In the genomic region with DNA sequence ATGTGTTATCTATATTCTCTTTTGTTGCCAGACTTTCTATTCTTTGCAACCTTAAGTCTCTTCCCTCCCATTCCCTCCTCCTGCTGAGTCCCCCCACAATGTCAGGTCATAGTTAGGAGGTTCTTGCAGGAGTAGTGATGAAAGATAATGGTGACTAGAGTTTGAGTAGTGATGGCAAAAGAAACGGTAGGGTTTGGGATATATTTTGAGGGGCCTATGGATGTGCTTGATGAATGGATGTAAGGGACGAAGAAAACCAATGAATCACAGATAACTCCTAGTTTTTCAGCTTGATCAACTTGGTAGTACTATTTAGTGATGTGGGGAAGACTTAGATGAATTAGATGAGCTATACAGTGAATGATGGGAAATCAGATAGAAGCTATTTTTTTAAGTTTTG, we compare ENCODE assay signal across 14 cellular contexts. TPM values are rescaled to one million over a fixed set of nuclear protein-coding genes. Genes with fewer than 3 reads are reported as not detected.
DNase-seq lines count a peak whose midpoint lies in the region; ATAC-seq and TF ChIP-seq lines count a peak whose summit lies in the region.
"Had no signal": no experiment of that assay in that cellular context is flagged by ENCODE, and none has a peak within 500 bp of the region (broad histone marks: within the 10 kb centered on the region; RNA-seq: fewer than 3 reads in every experiment).

No MANE protein-coding gene starts in this region.

- CTCF ChIA-PET in CD4-positive, alpha-beta memory T cell (lab: Charles Lee; ENCODE audit: partially characterized antibody), result interaction anchor here (1.0 to 2.8 kb wide), 5 partner anchors 18 to 103 kb away, joined by 3 to 11 read pairs (median 8); no protein-coding TSS in a partner anchor
- CTCF ChIA-PET in naive thymus-derived CD4-positive, alpha-beta T cell (lab: Charles Lee), result interaction anchor here (1.0 to 2.8 kb wide), 5 partner anchors 17 to 95 kb away, joined by 3 to 16 read pairs (median 4); no protein-coding TSS in a partner anchor

- no peak for ATAC-seq in naive thymus-derived CD4-positive, alpha-beta T cell
- no peak for ATAC-seq in GM18520 (IDR thresholded peaks at IDR 0.05; ENCODE audit: unreplicated experiment)
- ATAC-seq: PC-3 had no signal

- no peak for DNase-seq in activated T-cell treated with anti-CD3 and anti-CD28 coated beads, Interleukin-2, amount 50 U/mL, for 24 hours
- no peak for DNase-seq in activated T-cell treated with anti-CD3 and anti-CD28 coated beads, Interleukin-2, amount 50 U/mL, for 1 hour
- DNase-seq in CD4-positive, alpha-beta memory T cell, result no peak
- DNase-seq in naive thymus-derived CD4-positive, alpha-beta T cell, result no peak
- DNase-seq in superior temporal gyrus (ENCODE audit: extremely low spot score), result no peak
- DNase-seq in cardiac septum (ENCODE audit: low spot score), result no peak
- DNase-seq: Karpas-422, MM.1S, NCI-H1105, NCI-H187, NCI-H446, PC-3 had no signal

- peaks cover 93% of the 10 kb centered on the region for H3K4me1 ChIP-seq in CD4-positive, alpha-beta memory T cell (ENCODE audit: insufficient read depth, low read length)
- peaks cover 39 to 43% of the 10 kb centered on the region in 2 donors for H3K4me1 ChIP-seq in naive thymus-derived CD4-positive, alpha-beta T cell (ENCODE audit: control insufficient read depth in 2 of 2, insufficient read depth in 2 of 2, low read length in 2 of 2)

- H3K4me3 ChIP-seq in CD4-positive, alpha-beta memory T cell (ENCODE audit: low read length in 2 of 2), result no peak overlapping the region
- no peak overlapping the region for H3K4me3 ChIP-seq in naive thymus-derived CD4-positive, alpha-beta T cell (ENCODE audit: low read length)

- peaks cover 84% of the 10 kb centered on the region for H3K4me1 Mint-ChIP-seq in activated T-cell treated with anti-CD3 and anti-CD28 coated beads, Interleukin-2, amount 50 U/mL, for 24 hours (ENCODE audit: low read depth)
- peaks cover 54 to 90% (median 69%) of the 10 kb centered on the region in 4 donors for H3K4me1 Mint-ChIP-seq in CD4-positive, alpha-beta memory T cell
- peaks cover 37 to 91% (median 75%) of the 10 kb centered on the region in 7 donors for H3K4me1 Mint-ChIP-seq in naive thymus-derived CD4-positive, alpha-beta T cell

- intact Hi-C loops in CD4-positive, alpha-beta memory T cell (cut with micrococcal nuclease), result no loop called here
- intact Hi-C loops in naive thymus-derived CD4-positive, alpha-beta T cell (cut with micrococcal nuclease), result loop anchor here in 1 of 2 donors (1.0 kb wide), 1 partner anchor 10 kb away; no protein-coding TSS in a partner anchor
- intact Hi-C loops in cardiac septum (cut with DNase I), result no loop called here

- no peak for TF ChIP-seq CTCF in VCaP (conservative IDR thresholded peaks at IDR 0.05)

- H3K27me3 ChIP-seq in CD4-positive, alpha-beta memory T cell (ENCODE audit: insufficient read depth, low read length), result no peaks in the 10 kb centered on the region
- H3K27me3 ChIP-seq in naive thymus-derived CD4-positive, alpha-beta T cell (ENCODE audit: control insufficient read depth in 2 of 2, insufficient read depth in 2 of 2, low read length in 2 of 2), result no peaks in the 10 kb centered on the region

- no peaks in the 10 kb centered on the region for H3K27me3 Mint-ChIP-seq in activated T-cell treated with anti-CD3 and anti-CD28 coated beads, Interleukin-2, amount 50 U/mL, for 24 hours
- no peaks in the 10 kb centered on the region for H3K27me3 Mint-ChIP-seq in CD4-positive, alpha-beta memory T cell
- no peaks in the 10 kb centered on the region for H3K27me3 Mint-ChIP-seq in naive thymus-derived CD4-positive, alpha-beta T cell

- no peaks in the 10 kb centered on the region for H3K9me3 ChIP-seq in CD4-positive, alpha-beta memory T cell (ENCODE audit: control insufficient read depth in 1 of 2, low read length in 2 of 2)
- no peaks in the 10 kb centered on the region for H3K9me3 ChIP-seq in naive thymus-derived CD4-positive, alpha-beta T cell (ENCODE audit: control insufficient read depth in 2 of 3, low read length in 3 of 3)

- H3K36me3 ChIP-seq in CD4-positive, alpha-beta memory T cell (ENCODE audit: insufficient read depth, low read length), result no peaks in the 10 kb centered on the region
- no peaks in the 10 kb centered on the region for H3K36me3 ChIP-seq in naive thymus-derived CD4-positive, alpha-beta T cell (ENCODE audit: control insufficient read depth in 2 of 3, insufficient read depth in 3 of 3, low read length in 3 of 3)

- peaks cover 20% of the 10 kb centered on the region for H3K36me3 Mint-ChIP-seq in activated T-cell treated with anti-CD3 and anti-CD28 coated beads, Interleukin-2, amount 50 U/mL, for 24 hours (ENCODE audit: low read depth)
- peaks cover 9 to 27% of the 10 kb centered on the region in 2 donors for H3K36me3 Mint-ChIP-seq in CD4-positive, alpha-beta memory T cell
- peaks cover 0 to 15% (median 8%) of the 10 kb centered on the region in 5 donors for H3K36me3 Mint-ChIP-seq in naive thymus-derived CD4-positive, alpha-beta T cell

- H3K9me3 Mint-ChIP-seq in activated T-cell treated with anti-CD3 and anti-CD28 coated beads, Interleukin-2, amount 50 U/mL, for 24 hours, result no peaks in the 10 kb centered on the region
- no peaks in the 10 kb centered on the region for H3K9me3 Mint-ChIP-seq in CD4-positive, alpha-beta memory T cell
- no peaks in the 10 kb centered on the region for H3K9me3 Mint-ChIP-seq in naive thymus-derived CD4-positive, alpha-beta T cell

- POLR2A ChIA-PET in CD4-positive, alpha-beta memory T cell (lab: Charles Lee; ENCODE audit: partially characterized antibody), result interaction anchor here (1.3 to 2.4 kb wide), 3 partner anchors 10 to 85 kb away, joined by 5 to 10 read pairs (median 7); no protein-coding TSS in a partner anchor
- POLR2A ChIA-PET in naive thymus-derived CD4-positive, alpha-beta T cell (lab: Charles Lee), result interaction anchor here (0.8 to 2.2 kb wide), 2 partner anchors 19 to 81 kb away, joined by 6 to 8 read pairs; no protein-coding TSS in a partner anchor

- H3K4me3 Mint-ChIP-seq in activated T-cell treated with anti-CD3 and anti-CD28 coated beads, Interleukin-2, amount 50 U/mL, for 24 hours, result no peak overlapping the region
- peak overlapping the region in 5 of 8 donors; percentile 6 to 57 (median 26) for H3K4me3 Mint-ChIP-seq in CD4-positive, alpha-beta memory T cell
- H3K4me3 Mint-ChIP-seq in naive thymus-derived CD4-positive, alpha-beta T cell, result peak overlapping the region in 7 of 10 donors; percentile 1 to 31 (median 15)

- peak overlapping the region; percentile 0 for H3K27ac Mint-ChIP-seq in activated T-cell treated with anti-CD3 and anti-CD28 coated beads, Interleukin-2, amount 50 U/mL, for 24 hours
- peak overlapping the region in 5 of 7 donors; percentile 1 to 75 (median 32) for H3K27ac Mint-ChIP-seq in CD4-positive, alpha-beta memory T cell
- H3K27ac Mint-ChIP-seq in naive thymus-derived CD4-positive, alpha-beta T cell, result peak overlapping the region in 8 of 9 donors; percentile 2 to 71 (median 26)

- H3K27ac ChIP-seq in CD4-positive, alpha-beta memory T cell (ENCODE audit: low read depth, low read length), result peak overlapping the region; percentile 31
- H3K27ac ChIP-seq in VCaP, result peak overlapping the region; percentile 17; the same call in 1 of the 2 replicates
- peak overlapping the region; percentile 32 for H3K27ac ChIP-seq in naive thymus-derived CD4-positive, alpha-beta T cell (ENCODE audit: low read depth, low read length)

RNA-seq across cellular contexts. Expression of a gene that starts 21.0 kb away (rescaled TPM):
- 100 to 1,000 TPM; 168 to 172 TPM for total RNA-seq in CD4-positive, alpha-beta memory T cell
- polyA plus RNA-seq in CD4-positive, alpha-beta memory T cell, result 100 to 1,000 TPM in 1 of 2 donors, 10 to 100 TPM in 1; 52.8 to 113 TPM
- 100 to 1,000 TPM in 4 of 5 experiments, 10 to 100 TPM in 1; 91.1 to 167 (median 143) TPM for total RNA-seq in naive thymus-derived CD4-positive, alpha-beta T cell
- polyA plus RNA-seq in naive thymus-derived CD4-positive, alpha-beta T cell, result 10 to 100 TPM; 64.9 to 69.3 TPM
- total RNA-seq in cardiac septum, result 7.9 TPM

Comparison
In these comparisons a context has a peak if more than half of its experiments do, and no peak if none do; other contexts are left out.
1. RNA of a gene that starts 21.0 kb away (total RNA-seq): 168 to 172 TPM in CD4-positive, alpha-beta memory T cell and 91.1 to 167 TPM in naive thymus-derived CD4-positive, alpha-beta T cell; 7.9 TPM in cardiac septum (single experiment); every median in the first group is over 10 times any median in the second.
2. Peak in every context shown above with its lines, with median percentiles within 50 percentile points of each other: H3K27ac Mint-ChIP-seq and H3K27ac ChIP-seq.